ENCODE assay signal across 15 cellular contexts in genomic region chr3:184635126-184635525, GRCh38.
DNase-seq lines count a peak whose midpoint lies in the region; ATAC-seq and TF ChIP-seq lines count a peak whose summit lies in the region.
"Had no signal": no experiment of that assay in that cellular context is flagged by ENCODE, and none has a peak within 500 bp of the region (broad histone marks: within the 10 kb centered on the region; RNA-seq: fewer than 3 reads in every experiment).

No MANE protein-coding gene starts in this region.

- TF ChIP-seq POLR2A in upper lobe of left lung (IDR thresholded peaks at IDR 0.05): no peak

- H3K4me3 Mint-ChIP-seq in MCF 10A (ENCODE audit: unreplicated experiment) (no peak overlapping the region), HFFc6 (no peak overlapping the region)
- no peak overlapping the region for H3K4me3 Mint-ChIP-seq in effector memory CD8-positive, alpha-beta T cell
- H3K4me3 Mint-ChIP-seq in activated CD4-positive, alpha-beta memory T cell treated with anti-CD3 and anti-CD28 coated beads for 36 hours: no peak overlapping the region

- H3K9me3 Mint-ChIP-seq in MCF 10A (ENCODE audit: unreplicated experiment) (no peaks in the 10 kb centered on the region), HFFc6 (no peaks in the 10 kb centered on the region)
- H3K9me3 Mint-ChIP-seq in effector memory CD8-positive, alpha-beta T cell: no peaks in the 10 kb centered on the region
- no peaks in the 10 kb centered on the region for H3K9me3 Mint-ChIP-seq in activated CD4-positive, alpha-beta memory T cell treated with anti-CD3 and anti-CD28 coated beads for 36 hours

- no peak overlapping the region for H2AFZ ChIP-seq in mammary epithelial cell (ENCODE audit: low read depth, low read length)

- H3K27ac Mint-ChIP-seq in MCF 10A (ENCODE audit: low read depth, unreplicated experiment) (no peak overlapping the region), HFFc6 (no peak overlapping the region)
- peak overlapping the region in 1 of 2 donors; percentile 4 for H3K27ac Mint-ChIP-seq in effector memory CD8-positive, alpha-beta T cell
- no peak overlapping the region for H3K27ac Mint-ChIP-seq in activated CD4-positive, alpha-beta memory T cell treated with anti-CD3 and anti-CD28 coated beads for 36 hours

- H3K27me3 Mint-ChIP-seq in MCF 10A (ENCODE audit: insufficient read depth, unreplicated experiment) (no peaks in the 10 kb centered on the region), HFFc6 (ENCODE audit: insufficient read depth) (peaks cover 26% of the 10 kb centered on the region)
- peaks cover 26 to 34% of the 10 kb centered on the region in 2 donors for H3K27me3 Mint-ChIP-seq in effector memory CD8-positive, alpha-beta T cell
- no peaks in the 10 kb centered on the region for H3K27me3 Mint-ChIP-seq in activated CD4-positive, alpha-beta memory T cell treated with anti-CD3 and anti-CD28 coated beads for 36 hours

- CTCF ChIA-PET in MCF 10A (lab: Yijun Ruan, JAX): interaction anchor here (0.6 to 2.5 kb wide), 6 partner anchors 21 to 142 kb away, joined by 3 to 8 read pairs (median 4); partner anchors contain the start of gene EPHB3
- CTCF ChIA-PET in mammary epithelial cell (lab: Charles Lee; ENCODE audit: low non-redundant PET): no interaction called here
- CTCF ChIA-PET in activated CD4-positive, alpha-beta memory T cell treated with anti-CD3 and anti-CD28 coated beads for 36 hours (lab: Charles Lee): no interaction called here

- H3K36me3 ChIP-seq in mammary epithelial cell (ENCODE audit: insufficient read depth, low read length): no peaks in the 10 kb centered on the region
- H3K36me3 ChIP-seq in NT2/D1 (ENCODE audit: insufficient read depth, insufficient read length, low read length): no peaks in the 10 kb centered on the region
- H3K36me3 ChIP-seq in left ventricle myocardium inferior: no peaks in the 10 kb centered on the region
- H3K36me3 ChIP-seq in upper lobe of left lung: no peaks in the 10 kb centered on the region
- H3K36me3 ChIP-seq: adrenal gland, gastroesophageal sphincter, suprapubic skin had no signal

- BruUV-seq in MCF 10A (replicated peaks; lab: Mats Ljungman, UMichigan) (no TSS peak), mammary epithelial cell (replicated peaks; lab: Mats Ljungman, UMichigan) (no TSS peak)

- intact Hi-C loops in MCF 10A (cut with micrococcal nuclease) (no loop called here), mammary epithelial cell (cut with micrococcal nuclease) (no loop called here), left ventricle myocardium inferior (cut with micrococcal nuclease) (no loop called here)
- intact Hi-C loops in activated CD4-positive, alpha-beta memory T cell treated with anti-CD3 and anti-CD28 coated beads for 36 hours (cut with micrococcal nuclease): no loop called here

- dilution Hi-C loops in mammary epithelial cell (cut with HindIII; ENCODE audit: low sequenced_read_pairs): no loop called here

- H3K4me2 ChIP-seq in mammary epithelial cell (ENCODE audit: insufficient read depth, low read depth, low read length): no peak overlapping the region

- peak; percentile 58 for DNase-seq in MCF 10A (ENCODE audit: unreplicated experiment)
- no peak for DNase-seq in mammary epithelial cell
- DNase-seq in NT2/D1 (ENCODE audit: low read depth, low spot score): no peak
- peak; percentile 53 for DNase-seq in left ventricle myocardium inferior
- peak; percentile 63 to 84 for DNase-seq in upper lobe of left lung
- no peak for DNase-seq in HFFc6
- no peak for DNase-seq in effector memory CD8-positive, alpha-beta T cell
- no peak for DNase-seq in activated CD4-positive, alpha-beta memory T cell treated with anti-CD3 and anti-CD28 coated beads for 36 hours
- DNase-seq: activated CD4-positive, alpha-beta T cell treated with anti-CD3 and anti-CD28 coated beads, Interleukin-2, amount 50 U/mL, for 4 hours; adrenal gland; GDM1; NCI-H2227 treated with DMSO at 0.1 percent for 48 hours; stimulated activated CD4-positive, alpha-beta T cell treated with anti-CD3 and anti-CD28 coated beads, Interleukin-4, amount 100 ng/mL, for 4 hours had no signal

- H3K79me2 ChIP-seq in mammary epithelial cell (ENCODE audit: insufficient read depth, low read length): no peaks in the 10 kb centered on the region

- H3K27me3 ChIP-seq in mammary epithelial cell (ENCODE audit: insufficient read depth, low read length): no peaks in the 10 kb centered on the region
- H3K27me3 ChIP-seq in NT2/D1 (ENCODE audit: insufficient read depth, insufficient read length): no peaks in the 10 kb centered on the region
- no peaks in the 10 kb centered on the region for H3K27me3 ChIP-seq in left ventricle myocardium inferior (ENCODE audit: low read depth)
- H3K27me3 ChIP-seq in upper lobe of left lung: no peaks in the 10 kb centered on the region
- H3K27me3 ChIP-seq: adrenal gland, suprapubic skin had no signal

- TF ChIP-seq EP300 in upper lobe of left lung (IDR thresholded peaks at IDR 0.05): no peak

- no peaks in the 10 kb centered on the region for H4K20me1 ChIP-seq in mammary epithelial cell (ENCODE audit: insufficient read depth, low read length)

- H3K36me3 Mint-ChIP-seq in MCF 10A (ENCODE audit: insufficient read depth, unreplicated experiment) (no peaks in the 10 kb centered on the region), HFFc6 (ENCODE audit: low read depth) (no peaks in the 10 kb centered on the region)
- no peaks in the 10 kb centered on the region for H3K36me3 Mint-ChIP-seq in effector memory CD8-positive, alpha-beta T cell (ENCODE audit: insufficient read depth)
- no peaks in the 10 kb centered on the region for H3K36me3 Mint-ChIP-seq in activated CD4-positive, alpha-beta memory T cell treated with anti-CD3 and anti-CD28 coated beads for 36 hours

- TF ChIP-seq CTCF in MCF 10A (IDR thresholded peaks at IDR 0.05; ENCODE audit: unreplicated experiment): no peak
- TF ChIP-seq CTCF in mammary epithelial cell (conservative IDR thresholded peaks at IDR 0.05 in 1 of 2, IDR thresholded peaks at IDR 0.05 in 1 of 2; ENCODE audit: extremely low read depth in 1 of 2, insufficient read depth in 1 of 2, low read depth in 1 of 2, low read length in 2 of 2): no peak
- no peak for TF ChIP-seq CTCF in left ventricle myocardium inferior (IDR thresholded peaks at IDR 0.05; ENCODE audit: borderline replicate concordance)
- TF ChIP-seq CTCF in upper lobe of left lung (IDR thresholded peaks at IDR 0.05): no peak
- no peak for TF ChIP-seq CTCF in HFFc6 (IDR thresholded peaks at IDR 0.05)

- no peak for ATAC-seq in upper lobe of left lung (ENCODE audit: low FRiP score in 2 of 2)
- ATAC-seq in effector memory CD8-positive, alpha-beta T cell (replicated peaks): no peak
- ATAC-seq: gastroesophageal sphincter had no signal

- no peak overlapping the region for H3K4me3 ChIP-seq in mammary epithelial cell (replicated peaks in 1 of 3; ENCODE audit: insufficient read depth in 1 of 3, low read depth in 2 of 3, low read length in 3 of 3)
- H3K4me3 ChIP-seq in NT2/D1 (ENCODE audit: insufficient read length, low read depth): no peak overlapping the region
- no peak overlapping the region for H3K4me3 ChIP-seq in left ventricle myocardium inferior
- H3K4me3 ChIP-seq in upper lobe of left lung: no peak overlapping the region
- H3K4me3 ChIP-seq: adrenal gland, gastroesophageal sphincter, suprapubic skin had no signal

- 40% methylated on average over 8 of the region's 8 CpGs for WGBS in mammary epithelial cell (ENCODE audit: low coverage, missing lambda C conversion rate)
- WGBS in upper lobe of left lung, 2 donors: 45 to 47% methylated on average over 8 of the region's 8 CpGs

- H3K27ac ChIP-seq in mammary epithelial cell (ENCODE audit: insufficient read depth, low read depth, low read length) (no peak overlapping the region), left ventricle myocardium inferior (replicated peaks) (peak overlapping the region; percentile 4), upper lobe of left lung (no peak overlapping the region)
- H3K27ac ChIP-seq: adrenal gland, gastroesophageal sphincter, suprapubic skin had no signal

- peaks cover 28% of the 10 kb centered on the region for H3K4me1 Mint-ChIP-seq in MCF 10A (ENCODE audit: insufficient read depth, unreplicated experiment)
- no peaks in the 10 kb centered on the region for H3K4me1 Mint-ChIP-seq in HFFc6 (ENCODE audit: low read depth)
- H3K4me1 Mint-ChIP-seq in effector memory CD8-positive, alpha-beta T cell (ENCODE audit: low read depth in 2 of 2): no peaks in the 10 kb centered on the region
- H3K4me1 Mint-ChIP-seq in activated CD4-positive, alpha-beta memory T cell treated with anti-CD3 and anti-CD28 coated beads for 36 hours (ENCODE audit: low read depth): peaks cover 3% of the 10 kb centered on the region

- H3K9ac ChIP-seq in mammary epithelial cell (ENCODE audit: insufficient read depth, low read length): no peak overlapping the region
- H3K9ac ChIP-seq in NT2/D1 (ENCODE audit: insufficient read length, low read depth): peak overlapping the region; percentile 57

- in situ Hi-C loops in mammary epithelial cell (cut with MboI; ENCODE audit: low sequenced_read_pairs in 2 of 2): no loop called here

- H3K9me3 ChIP-seq in mammary epithelial cell (replicated peaks; ENCODE audit: insufficient read depth, low read length): no peaks in the 10 kb centered on the region
- no peaks in the 10 kb centered on the region for H3K9me3 ChIP-seq in NT2/D1 (ENCODE audit: insufficient read depth, low read length)
- H3K9me3 ChIP-seq in left ventricle myocardium inferior (replicated peaks): no peaks in the 10 kb centered on the region
- no peaks in the 10 kb centered on the region for H3K9me3 ChIP-seq in upper lobe of left lung
- H3K9me3 ChIP-seq: adrenal gland, gastroesophageal sphincter, suprapubic skin had no signal

- POLR2A ChIA-PET in MCF 10A (lab: Yijun Ruan, JAX): interaction anchor here (3.8 kb wide), 1 partner anchor 17 kb away, joined by 11 read pairs; no protein-coding TSS in a partner anchor
- POLR2A ChIA-PET in activated CD4-positive, alpha-beta memory T cell treated with anti-CD3 and anti-CD28 coated beads for 36 hours (lab: Charles Lee): no interaction called here

- peaks cover 15% of the 10 kb centered on the region for H3K4me1 ChIP-seq in mammary epithelial cell (ENCODE audit: insufficient read depth, low read length)
- H3K4me1 ChIP-seq in NT2/D1 (ENCODE audit: insufficient read depth, insufficient read length): peaks cover 34% of the 10 kb centered on the region
- H3K4me1 ChIP-seq in left ventricle myocardium inferior: peaks cover 28% of the 10 kb centered on the region
- peaks cover 0 to 17% (median 3%) of the 10 kb centered on the region in 4 donors for H3K4me1 ChIP-seq in upper lobe of left lung
- H3K4me1 ChIP-seq: adrenal gland had no signal

Comparison
In these comparisons a context has a peak if more than half of its experiments do, and no peak if none do; other contexts are left out.
1. DNase-seq: peak in MCF 10A (single experiment), left ventricle myocardium inferior (single experiment) and upper lobe of left lung (2 of 2); none in mammary epithelial cell (single experiment), NT2/D1 (single experiment), HFFc6 (single experiment), effector memory CD8-positive, alpha-beta T cell (0 of 3) and activated CD4-positive, alpha-beta memory T cell treated with anti-CD3 and anti-CD28 coated beads for 36 hours (single experiment).